8 cellular contexts compared by ENCODE assay signal in genomic region chr15:42495361-42496212, GRCh38. TPM values are rescaled to one million over a fixed set of nuclear protein-coding genes. Genes with fewer than 3 reads are reported as not detected.
DNase-seq lines count a peak whose midpoint lies in the region; ATAC-seq lines count a peak whose summit lies in the region.

Gene SNAP23, plus strand, starts transcription at chr15:42495634. Its CDS starts 16,213 bp downstream, at chr15:42511847.

- H3K4me1 Mint-ChIP-seq in naive B cell, result peaks cover 56 to 94% (median 85%) of the 10 kb centered on the region in 3 donors
- H3K4me1 Mint-ChIP-seq in stimulated activated effector memory CD8-positive, alpha-beta T cell treated with anti-CD3 and anti-CD28 coated beads, Interleukin-12 subunit alpha, Interleukin-12 subunit beta, amount 100 ng/mL, for 72 hours, result peaks cover 51% of the 10 kb centered on the region

- H3K9me2 ChIP-seq in GM23248 (ENCODE audit: insufficient read depth), result no peaks in the 10 kb centered on the region

- no peaks in the 10 kb centered on the region for H3K9me3 ChIP-seq in GM23248 (ENCODE audit: low read depth)

- H3K36me3 ChIP-seq in GM23248 (ENCODE audit: low read depth), result peaks cover 1% of the 10 kb centered on the region; the same call in 1 of the 2 replicates

- peaks cover 37% of the 10 kb centered on the region for H3K4me1 ChIP-seq in GM23248 (ENCODE audit: insufficient read depth)

- 1% methylated on average over 43 of the region's 43 CpGs for WGBS in GM23248 (ENCODE audit: low coverage in 1 of 2, low lambda C conversion rate in 2 of 2, missing lambda C conversion rate in 2 of 2), 2 experiments

- peak; percentile 39 for DNase-seq in DMS79 (lab: John Stamatoyannopoulos, UW)
- DNase-seq in GM23248, result peak; percentile 98
- DNase-seq in Kasumi-1 (lab: John Stamatoyannopoulos, UW), result peak; percentile 68 to 72
- DNase-seq in RPMI8226, result peak; percentile 87
- DNase-seq in activated T-helper 1 cell treated with anti-CD3 and anti-CD28 coated beads, Interleukin-2, amount 50 U/mL, for 16 hours (ENCODE audit: low read depth in 1 of 2, low spot score in 1 of 2), result peak; percentile 66 to 73
- DNase-seq in fibroblast of gingiva (ENCODE audit: low read depth), result peak; percentile 97
- DNase-seq in naive B cell, result peak; percentile 79
- peak; percentile 64 to 90 for DNase-seq in stimulated activated effector memory CD8-positive, alpha-beta T cell treated with anti-CD3 and anti-CD28 coated beads, Interleukin-12 subunit alpha, Interleukin-12 subunit beta, amount 100 ng/mL, for 72 hours (ENCODE audit: low spot score in 2 of 2)

- no peaks in the 10 kb centered on the region for H4K20me1 ChIP-seq in GM23248 (ENCODE audit: insufficient read depth)

- no peaks in the 10 kb centered on the region for H3K27me3 Mint-ChIP-seq in naive B cell

- H3K27ac ChIP-seq in GM23248, result peak within 1 kb of the TSS; percentile 97

- H3K4me2 ChIP-seq in GM23248 (ENCODE audit: unreplicated experiment), result peak within 1 kb of the TSS; percentile 96

- peaks cover 51% of the 10 kb centered on the region for H3K79me2 ChIP-seq in GM23248 (ENCODE audit: insufficient read depth)

- peaks cover 41% of the 10 kb centered on the region for H3F3A ChIP-seq in GM23248 (ENCODE audit: insufficient read depth)

- H2AFZ ChIP-seq in GM23248, result peak within 1 kb of the TSS; percentile 92

- H3K4me3 Mint-ChIP-seq in naive B cell, result peak within 1 kb of the TSS; percentile 93 to 100 (median 98)
- peak within 1 kb of the TSS; percentile 92 for H3K4me3 Mint-ChIP-seq in stimulated activated effector memory CD8-positive, alpha-beta T cell treated with anti-CD3 and anti-CD28 coated beads, Interleukin-12 subunit alpha, Interleukin-12 subunit beta, amount 100 ng/mL, for 72 hours

- in situ Hi-C loops in GM23248 (cut with MboI), result no loop called here

- peak within 1 kb of the TSS; percentile 86 for H3K9ac ChIP-seq in GM23248

- no peaks in the 10 kb centered on the region for H3K9me3 Mint-ChIP-seq in naive B cell
- H3K9me3 Mint-ChIP-seq in stimulated activated effector memory CD8-positive, alpha-beta T cell treated with anti-CD3 and anti-CD28 coated beads, Interleukin-12 subunit alpha, Interleukin-12 subunit beta, amount 100 ng/mL, for 72 hours, result no peaks in the 10 kb centered on the region

- H3K36me3 Mint-ChIP-seq in naive B cell, result peaks cover 0 to 8% of the 10 kb centered on the region in 2 donors
- H3K36me3 Mint-ChIP-seq in stimulated activated effector memory CD8-positive, alpha-beta T cell treated with anti-CD3 and anti-CD28 coated beads, Interleukin-12 subunit alpha, Interleukin-12 subunit beta, amount 100 ng/mL, for 72 hours, result peaks cover 18% of the 10 kb centered on the region

- H3K27ac Mint-ChIP-seq in naive B cell, result peak within 1 kb of the TSS; percentile 88 to 98 (median 96)
- peak within 1 kb of the TSS; percentile 96 for H3K27ac Mint-ChIP-seq in stimulated activated effector memory CD8-positive, alpha-beta T cell treated with anti-CD3 and anti-CD28 coated beads, Interleukin-12 subunit alpha, Interleukin-12 subunit beta, amount 100 ng/mL, for 72 hours

- ATAC-seq in naive B cell (ENCODE audit: low read depth in 2 of 2), result peak; percentile 83 to 84
- peak; percentile 96 for ATAC-seq in stimulated activated effector memory CD8-positive, alpha-beta T cell treated with anti-CD3 and anti-CD28 coated beads, Interleukin-12 subunit alpha, Interleukin-12 subunit beta, amount 100 ng/mL, for 72 hours

- H3K4me3 ChIP-seq in GM23248, result peak within 1 kb of the TSS; percentile 96

- no peaks in the 10 kb centered on the region for H3K27me3 ChIP-seq in GM23248 (replicated peaks; ENCODE audit: insufficient read depth)

RNA-seq across cellular contexts. Expression of gene SNAP23, which starts in this region (rescaled TPM):
- 47.4 and 57.0 TPM in 2 replicates for total RNA-seq in GM23248 (2014; rRNA removed; shearing (Covaris generic))
- 58.2 and 61.7 TPM in 2 replicates for polyA plus RNA-seq in GM23248 (2016; fragmentation: Nextera tagmentation; extraction: Ambion mirVana)
- 100 to 1,000 TPM; 156 to 209 (median 175) TPM for polyA plus RNA-seq in naive B cell (ENCODE audit: low read depth in 6 of 6)

Comparison
In these comparisons a context has a peak if more than half of its experiments do, and no peak if none do; other contexts are left out.
1. Peak in every context shown above with its lines: DNase-seq, ATAC-seq, H3K4me3 ChIP-seq and H3K27ac ChIP-seq.
2. DNase-seq: peak in every context shown above with its lines; median percentile 98 in GM23248; 97 in fibroblast of gingiva; 87 in RPMI8226; 79 in naive B cell; 77 in stimulated activated effector memory CD8-positive, alpha-beta T cell treated with anti-CD3 and anti-CD28 coated beads, Interleukin-12 subunit alpha, Interleukin-12 subunit beta, amount 100 ng/mL, for 72 hours; 70 in Kasumi-1; 70 in activated T-helper 1 cell treated with anti-CD3 and anti-CD28 coated beads, Interleukin-2, amount 50 U/mL, for 16 hours; 39 in DMS79.